ENCODE assay signal across 10 cellular contexts in the genomic region with DNA sequence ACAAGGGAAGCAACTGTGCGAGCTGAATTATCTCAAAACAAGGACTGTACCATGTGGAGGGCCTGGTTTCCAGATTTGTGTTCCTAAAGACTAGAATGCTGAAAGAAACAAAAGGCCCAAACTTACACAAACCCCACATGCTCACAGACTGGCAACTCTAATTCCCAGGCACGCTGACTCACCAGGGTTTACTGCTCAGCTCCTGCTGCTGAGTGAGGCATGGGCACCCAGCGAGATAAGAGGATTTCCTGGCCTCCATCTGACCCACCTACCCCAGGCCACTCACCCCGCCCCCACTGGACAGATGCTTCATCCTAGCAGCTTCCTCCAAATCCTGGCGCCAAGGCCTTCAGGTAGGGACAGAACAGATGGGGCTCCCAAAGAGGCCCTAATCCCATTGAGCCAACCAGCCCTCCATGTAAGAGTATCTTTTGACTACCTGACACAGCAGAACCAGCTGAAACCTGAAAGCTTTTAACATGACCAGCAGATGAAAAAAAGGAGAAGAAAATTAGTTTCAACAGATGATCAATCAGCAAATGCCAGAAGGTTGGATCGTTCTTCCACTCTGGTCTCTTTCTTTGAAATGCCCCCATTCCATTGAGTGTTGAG. TPM values are rescaled to one million over a fixed set of nuclear protein-coding genes. Genes with fewer than 3 reads are reported as not detected.
DNase-seq lines count a peak whose midpoint lies in the region; ATAC-seq, FAIRE-seq and TF ChIP-seq lines count a peak whose summit lies in the region.
"Had no signal": no experiment of that assay in that cellular context is flagged by ENCODE, and none has a peak within 500 bp of the region (broad histone marks: within the 10 kb centered on the region; RNA-seq: fewer than 3 reads in every experiment).

No MANE protein-coding gene starts in this region.

- POLR2A ChIA-PET in HepG2 (lab: Yijun Ruan, JAX): interaction anchor here (1.0 to 2.3 kb wide), 5 partner anchors 9 to 33 kb away, joined by 3 to 13 read pairs (median 4); partner anchors contain the start of genes DCUN1D3 and LYRM1

- no peak for TF ChIP-seq CTCF in HepG2 (CRISPR knock-in tag; IDR thresholded peaks at IDR 0.05)

- FAIRE-seq in HepG2 (lab: Jason Lieb, UNC): no peak

- in situ Hi-C loops in HepG2 (cut with HindIII; ENCODE audit: extremely low pct_ligation_motif_present, low pct_unique_long_range_greater_than_20kb): no loop called here

- TF ChIP-seq POLR2A in HepG2 (IDR thresholded peaks at IDR 0.05; ENCODE audit: insufficient read depth in 1 of 2, low read depth in 2 of 2, low read length in 2 of 2): no peak

- no peak for TF ChIP-seq EP300 in HepG2 (IDR thresholded peaks at IDR 0.05; ENCODE audit: low read depth in 2 of 2, low read length in 2 of 2)
- TF ChIP-seq EP300 in HepG2 (CRISPR knock-in tag; IDR thresholded peaks at IDR 0.05; ENCODE audit: borderline replicate concordance): no peak

- H3K4me3 ChIP-seq in HepG2 (replicated peaks in 1 of 3; ENCODE audit: insufficient read depth in 1 of 3, low read depth in 2 of 3, low read length in 3 of 3) (no peak overlapping the region), aorta (ENCODE audit: low read length in 2 of 2) (no peak overlapping the region)

- no TSS peak for BruUV-seq in HepG2 (replicated peaks; lab: Mats Ljungman, UMichigan)

- intact Hi-C loops in HepG2 (cut with micrococcal nuclease; ENCODE audit: unreplicated experiment) (loop anchor here (5.0 kb wide), 1 partner anchor 61 kb away; no protein-coding TSS in a partner anchor), aorta (cut with DNase I) (loop anchor here in 1 of 2 donors (5.0 kb wide), 1 partner anchor 36 kb away; the partner anchor contains the start of genes DCUN1D3 and LYRM1)

- H3K9me3 ChIP-seq in HepG2 (ENCODE audit: low read length) (no peaks in the 10 kb centered on the region), aorta (ENCODE audit: control insufficient read depth, low read length) (no peaks in the 10 kb centered on the region)

- peaks cover 16 to 31% of the 10 kb centered on the region in 2 experiments for H3K36me3 ChIP-seq in HepG2 (replicated peaks in 1 of 2; ENCODE audit: control insufficient read depth in 1 of 2, insufficient read depth in 2 of 2, low read length in 2 of 2)
- H3K36me3 ChIP-seq in aorta (ENCODE audit: control insufficient read depth in 1 of 2, insufficient read depth in 2 of 2, low read length in 1 of 2): no peaks in the 10 kb centered on the region

- H3K79me2 ChIP-seq in HepG2 (ENCODE audit: insufficient read depth, low read length): peaks cover 73% of the 10 kb centered on the region

- peak; percentile 15; the same call in 1 of the 3 replicates for ATAC-seq in HepG2
- ATAC-seq in aorta (ENCODE audit: low FRiP score): peak; percentile 28

- no peaks in the 10 kb centered on the region for H3K27me3 ChIP-seq in HepG2 (ENCODE audit: control insufficient read depth in 1 of 2, insufficient read depth in 2 of 2, low read length in 2 of 2)
- no peaks in the 10 kb centered on the region for H3K27me3 ChIP-seq in aorta (ENCODE audit: control insufficient read depth in 1 of 2, insufficient read depth in 2 of 2, low read length in 1 of 2)

- no peak overlapping the region for H2AFZ ChIP-seq in HepG2 (ENCODE audit: low read length)
- H2AFZ ChIP-seq: parathyroid adenoma had no signal

- peak overlapping the region; percentile 33 for H3K27ac ChIP-seq in HepG2 (ENCODE audit: extremely low read length, insufficient read depth, low read length)
- peak overlapping the region; percentile 12 to 79 for H3K27ac ChIP-seq in aorta (ENCODE audit: low read depth in 1 of 2, low read length in 2 of 2)
- H3K27ac ChIP-seq: VCaP had no signal

- no peak for TF ChIP-seq RAD21 in HepG2 (CRISPR knock-in tag; IDR thresholded peaks at IDR 0.05)

- DNase-seq in NOMO-1 treated with DMSO at 0.1 percent for 48 hours (lab: John Stamatoyannopoulos, UW; ENCODE audit: unreplicated experiment) (peak; percentile 8), NOMO-1 (lab: John Stamatoyannopoulos, UW; ENCODE audit: unreplicated experiment in 2 of 2) (no peak), NCI-H2171 treated with DMSO at 0.1 percent for 48 hours (lab: John Stamatoyannopoulos, UW) (peak; percentile 61), cerebellar cortex (ENCODE audit: low spot score) (peak; percentile 39), HepG2 (ENCODE audit: low spot score) (peak; percentile 55), aorta (peak; percentile 76 to 82), HuH-7 (ENCODE audit: low spot score) (no peak)
- DNase-seq in stimulated activated CD4-positive, alpha-beta T cell treated with anti-CD3 and anti-CD28 coated beads, Interleukin-4, amount 100 ng/mL, for 1 hour: no peak

- no peak overlapping the region for H3K9ac ChIP-seq in HepG2 (ENCODE audit: insufficient read depth, low read depth, low read length)
- H3K9ac ChIP-seq: parathyroid adenoma had no signal

- CTCF ChIA-PET in HepG2 (lab: Yijun Ruan, JAX; ENCODE audit: low intra/inter-chr PET ratio, low total read pairs): no interaction called here

- peaks cover 13% of the 10 kb centered on the region; the same call in 1 of the 2 replicates for H4K20me1 ChIP-seq in HepG2 (ENCODE audit: insufficient read depth, low read length)

- 89% methylated on average over 6 of the region's 6 CpGs for WGBS in HepG2 (ENCODE audit: low lambda C conversion rate)
- WGBS in aorta, 2 donors: 38 to 44% methylated on average over 6 of the region's 6 CpGs

- H3K4me2 ChIP-seq in HepG2 (ENCODE audit: low read depth, low read length): no peak overlapping the region

- H3K4me1 ChIP-seq in HepG2 (ENCODE audit: insufficient read depth, low read length): peaks cover 47% of the 10 kb centered on the region
- peaks cover 9 to 27% of the 10 kb centered on the region in 2 donors for H3K4me1 ChIP-seq in aorta (ENCODE audit: control insufficient read depth in 1 of 2, insufficient read depth in 2 of 2, low read length in 2 of 2)

RNA-seq across cellular contexts. Expression of gene DCUN1D3, which starts 33.9 kb away (rescaled TPM):
- total RNA-seq in HepG2 (2016; rRNA removed; fragmentation: Illumina TruSeq; extraction: Trizol) (19.3 and 26.1 TPM in 2 replicates), aorta (10 to 100 TPM; 29.5 to 54.5 TPM)
- total RNA-seq in HepG2 (2016; cell fraction: cytosol; rRNA removed; fragmentation: Illumina TruSeq; extraction: Trizol; ENCODE audit: low read depth): 5.0 and 5.9 TPM in 2 replicates
- total RNA-seq in HepG2 (2016; cell fraction: insoluble cytoplasmic fraction; rRNA removed; fragmentation: Illumina TruSeq; extraction: Trizol): 19.9 and 24.5 TPM in 2 replicates
- 16.0 and 17.0 TPM in 2 replicates for total RNA-seq in HepG2 (2016; cell fraction: membrane; rRNA removed; fragmentation: Illumina TruSeq; extraction: Trizol)
- total RNA-seq in HepG2 (2016; cell fraction: nucleus; rRNA removed; fragmentation: Illumina TruSeq; extraction: Trizol): 14.7 and 15.1 TPM in 2 replicates
- polyA plus RNA-seq in HepG2 (2011; rRNA removed) (5.0 and 6.3 TPM in 2 replicates), aorta (1 to 10 TPM; 3.9 to 4.1 TPM)
- 3.9 and 4.7 TPM in 2 replicates for polyA plus RNA-seq in HepG2 (2011; cell fraction: cytosol; rRNA removed)
- 12.3 and 12.9 TPM in 2 replicates for polyA plus RNA-seq in HepG2 (2011; cell fraction: nucleus; rRNA removed)
- polyA plus RNA-seq in HepG2 (2012): 5.8 and 5.9 TPM in 2 replicates
- polyA plus RNA-seq in HepG2 (2016; cell fraction: cytosol; fragmentation: Illumina TruSeq; extraction: Trizol; ENCODE audit: low read depth): 0.90 and 1.3 TPM in 2 replicates
- 10.0 and 11.9 TPM in 2 replicates for polyA plus RNA-seq in HepG2 (2016; cell fraction: insoluble cytoplasmic fraction; fragmentation: Illumina TruSeq; extraction: Trizol; ENCODE audit: low read depth)
- 4.5 and 5.0 TPM in 2 replicates for polyA plus RNA-seq in HepG2 (2016; cell fraction: membrane; fragmentation: Illumina TruSeq; extraction: Trizol; ENCODE audit: low read depth)
- polyA plus RNA-seq in HepG2 (2016; cell fraction: nucleus; fragmentation: Illumina TruSeq; extraction: Trizol; ENCODE audit: insufficient read depth, low read depth): 19.3 and 20.7 TPM in 2 replicates
- polyA minus RNA-seq in HepG2 (2011; rRNA and poly(A)+ RNA removed; ENCODE audit: low replicate concordance): 4.9 and 13.7 TPM in 2 replicates
- polyA minus RNA-seq in HepG2 (2011; cell fraction: cytosol; rRNA and poly(A)+ RNA removed): 9.6 and 11.5 TPM in 2 replicates
- polyA minus RNA-seq in HepG2 (2011; cell fraction: nucleus; rRNA and poly(A)+ RNA removed): 39.1 and 40.5 TPM in 2 replicates

RNA-seq across cellular contexts. Expression of gene LYRM1, which starts 34.3 kb away (rescaled TPM):
- total RNA-seq in HepG2 (2016; rRNA removed; fragmentation: Illumina TruSeq; extraction: Trizol): 82.6 and 106 TPM in 2 replicates
- total RNA-seq in HepG2 (2016; cell fraction: cytosol; rRNA removed; fragmentation: Illumina TruSeq; extraction: Trizol; ENCODE audit: low read depth): 95.5 and 110 TPM in 2 replicates
- 87.8 and 105 TPM in 2 replicates for total RNA-seq in HepG2 (2016; cell fraction: insoluble cytoplasmic fraction; rRNA removed; fragmentation: Illumina TruSeq; extraction: Trizol)
- total RNA-seq in HepG2 (2016; cell fraction: membrane; rRNA removed; fragmentation: Illumina TruSeq; extraction: Trizol): 174 and 185 TPM in 2 replicates
- total RNA-seq in HepG2 (2016; cell fraction: nucleus; rRNA removed; fragmentation: Illumina TruSeq; extraction: Trizol): 39.6 and 43.2 TPM in 2 replicates
- 46.1 and 59.2 TPM in 2 replicates for polyA plus RNA-seq in HepG2 (2011; rRNA removed)
- 37.9 and 54.1 TPM in 2 replicates for polyA plus RNA-seq in HepG2 (2011; cell fraction: cytosol; rRNA removed)
- 18.8 and 19.1 TPM in 2 replicates for polyA plus RNA-seq in HepG2 (2011; cell fraction: nucleus; rRNA removed)
- 51.6 and 58.6 TPM in 2 replicates for polyA plus RNA-seq in HepG2 (2012)
- polyA plus RNA-seq in HepG2 (2016; cell fraction: cytosol; fragmentation: Illumina TruSeq; extraction: Trizol; ENCODE audit: low read depth): 162 and 195 TPM in 2 replicates
- polyA plus RNA-seq in HepG2 (2016; cell fraction: insoluble cytoplasmic fraction; fragmentation: Illumina TruSeq; extraction: Trizol; ENCODE audit: low read depth): 151 and 158 TPM in 2 replicates
- polyA plus RNA-seq in HepG2 (2016; cell fraction: membrane; fragmentation: Illumina TruSeq; extraction: Trizol; ENCODE audit: low read depth): 245 TPM in 2 replicates
- polyA plus RNA-seq in HepG2 (2016; cell fraction: nucleus; fragmentation: Illumina TruSeq; extraction: Trizol; ENCODE audit: insufficient read depth, low read depth): 81.9 and 88.0 TPM in 2 replicates
- polyA minus RNA-seq in HepG2 (2011; rRNA and poly(A)+ RNA removed; ENCODE audit: low replicate concordance): 6.1 and 16.0 TPM in 2 replicates
- polyA minus RNA-seq in HepG2 (2011; cell fraction: cytosol; rRNA and poly(A)+ RNA removed): 23.7 and 24.1 TPM in 2 replicates
- 16.4 and 21.4 TPM in 2 replicates for polyA minus RNA-seq in HepG2 (2011; cell fraction: nucleus; rRNA and poly(A)+ RNA removed)
- total RNA-seq in aorta: 10 to 100 TPM; 18.1 to 24.3 TPM
- 10 to 100 TPM; 27.3 to 44.2 TPM for polyA plus RNA-seq in aorta

RNA-seq across cellular contexts. Expression of gene REXO5, which starts 59.9 kb away (rescaled TPM):
- total RNA-seq in HepG2 (2016; rRNA removed; fragmentation: Illumina TruSeq; extraction: Trizol) (13.1 and 14.4 TPM in 2 replicates), aorta (1 to 10 TPM; 1.1 to 3.0 TPM)
- total RNA-seq in HepG2 (2016; cell fraction: cytosol; rRNA removed; fragmentation: Illumina TruSeq; extraction: Trizol; ENCODE audit: low read depth): 13.8 and 15.9 TPM in 2 replicates
- 12.0 and 13.3 TPM in 2 replicates for total RNA-seq in HepG2 (2016; cell fraction: insoluble cytoplasmic fraction; rRNA removed; fragmentation: Illumina TruSeq; extraction: Trizol)
- 10.3 and 11.4 TPM in 2 replicates for total RNA-seq in HepG2 (2016; cell fraction: membrane; rRNA removed; fragmentation: Illumina TruSeq; extraction: Trizol)
- total RNA-seq in HepG2 (2016; cell fraction: nucleus; rRNA removed; fragmentation: Illumina TruSeq; extraction: Trizol): 18.6 and 20.9 TPM in 2 replicates
- polyA plus RNA-seq in HepG2 (2011; rRNA removed) (5.5 and 5.9 TPM in 2 replicates), aorta (1 to 10 TPM in 1 of 2 donors, under 1 TPM in 1; 0.88 to 2.2 TPM)
- polyA plus RNA-seq in HepG2 (2011; cell fraction: cytosol; rRNA removed): 2.1 and 2.7 TPM in 2 replicates
- 9.1 and 9.5 TPM in 2 replicates for polyA plus RNA-seq in HepG2 (2011; cell fraction: nucleus; rRNA removed)
- polyA plus RNA-seq in HepG2 (2012): 3.5 and 6.7 TPM in 2 replicates
- 2.0 and 2.6 TPM in 2 replicates for polyA plus RNA-seq in HepG2 (2016; cell fraction: cytosol; fragmentation: Illumina TruSeq; extraction: Trizol; ENCODE audit: low read depth)
- polyA plus RNA-seq in HepG2 (2016; cell fraction: insoluble cytoplasmic fraction; fragmentation: Illumina TruSeq; extraction: Trizol; ENCODE audit: low read depth): 10.4 and 10.8 TPM in 2 replicates
- 3.7 and 4.7 TPM in 2 replicates for polyA plus RNA-seq in HepG2 (2016; cell fraction: membrane; fragmentation: Illumina TruSeq; extraction: Trizol; ENCODE audit: low read depth)
- polyA plus RNA-seq in HepG2 (2016; cell fraction: nucleus; fragmentation: Illumina TruSeq; extraction: Trizol; ENCODE audit: insufficient read depth, low read depth): 17.5 and 20.3 TPM in 2 replicates
- polyA minus RNA-seq in HepG2 (2011; rRNA and poly(A)+ RNA removed; ENCODE audit: low replicate concordance): 6.7 and 10.1 TPM in 2 replicates
- polyA minus RNA-seq in HepG2 (2011; cell fraction: cytosol; rRNA and poly(A)+ RNA removed): 3.8 and 5.8 TPM in 2 replicates
- polyA minus RNA-seq in HepG2 (2011; cell fraction: nucleus; rRNA and poly(A)+ RNA removed): 26.3 and 29.6 TPM in 2 replicates

RNA-seq across cellular contexts. Expression of gene ERI2, which starts 60.0 kb away (rescaled TPM):
- total RNA-seq in HepG2 (2016; rRNA removed; fragmentation: Illumina TruSeq; extraction: Trizol) (41.3 and 53.1 TPM in 2 replicates), aorta (10 to 100 TPM in 1 of 2 donors, 1 to 10 TPM in 1; 6.7 to 14.3 TPM)
- 19.3 and 19.4 TPM in 2 replicates for total RNA-seq in HepG2 (2016; cell fraction: cytosol; rRNA removed; fragmentation: Illumina TruSeq; extraction: Trizol; ENCODE audit: low read depth)
- 40.2 and 47.3 TPM in 2 replicates for total RNA-seq in HepG2 (2016; cell fraction: insoluble cytoplasmic fraction; rRNA removed; fragmentation: Illumina TruSeq; extraction: Trizol)
- 41.1 and 44.1 TPM in 2 replicates for total RNA-seq in HepG2 (2016; cell fraction: membrane; rRNA removed; fragmentation: Illumina TruSeq; extraction: Trizol)
- total RNA-seq in HepG2 (2016; cell fraction: nucleus; rRNA removed; fragmentation: Illumina TruSeq; extraction: Trizol): 48.1 and 48.5 TPM in 2 replicates
- polyA plus RNA-seq in HepG2 (2011; rRNA removed) (16.3 and 17.4 TPM in 2 replicates), aorta (10 to 100 TPM; 12.7 to 14.3 TPM)
- polyA plus RNA-seq in HepG2 (2011; cell fraction: cytosol; rRNA removed): 7.2 and 9.4 TPM in 2 replicates
- 24.8 and 33.6 TPM in 2 replicates for polyA plus RNA-seq in HepG2 (2011; cell fraction: nucleus; rRNA removed)
- polyA plus RNA-seq in HepG2 (2012): 11.3 and 21.2 TPM in 2 replicates
- polyA plus RNA-seq in HepG2 (2016; cell fraction: cytosol; fragmentation: Illumina TruSeq; extraction: Trizol; ENCODE audit: low read depth): 3.9 and 6.1 TPM in 2 replicates
- polyA plus RNA-seq in HepG2 (2016; cell fraction: insoluble cytoplasmic fraction; fragmentation: Illumina TruSeq; extraction: Trizol; ENCODE audit: low read depth): 40.1 and 44.5 TPM in 2 replicates
- 16.7 and 17.7 TPM in 2 replicates for polyA plus RNA-seq in HepG2 (2016; cell fraction: membrane; fragmentation: Illumina TruSeq; extraction: Trizol; ENCODE audit: low read depth)
- polyA plus RNA-seq in HepG2 (2016; cell fraction: nucleus; fragmentation: Illumina TruSeq; extraction: Trizol; ENCODE audit: insufficient read depth, low read depth): 46.2 and 48.0 TPM in 2 replicates
- polyA minus RNA-seq in HepG2 (2011; rRNA and poly(A)+ RNA removed; ENCODE audit: low replicate concordance): 10.5 and 15.9 TPM in 2 replicates
- 8.3 and 13.4 TPM in 2 replicates for polyA minus RNA-seq in HepG2 (2011; cell fraction: cytosol; rRNA and poly(A)+ RNA removed)
- 45.3 and 46.2 TPM in 2 replicates for polyA minus RNA-seq in HepG2 (2011; cell fraction: nucleus; rRNA and poly(A)+ RNA removed)

Comparison
In these comparisons a context has a peak if more than half of its experiments do, and no peak if none do; other contexts are left out.
1. DNase-seq: peak in NOMO-1 treated with DMSO at 0.1 percent for 48 hours (single experiment), NCI-H2171 treated with DMSO at 0.1 percent for 48 hours (single experiment), cerebellar cortex (single experiment), HepG2 (single experiment) and aorta (2 of 2); none in NOMO-1 (0 of 2), stimulated activated CD4-positive, alpha-beta T cell treated with anti-CD3 and anti-CD28 coated beads, Interleukin-4, amount 100 ng/mL, for 1 hour (single experiment) and HuH-7 (single experiment).